ENCODE assay signal across 38 cellular contexts in genomic region chr5:62090953-62091352, GRCh38.
"Had no signal": no experiment of that assay in that cellular context is flagged by ENCODE, and none has a peak within 500 bp of the region (broad histone marks: within the 10 kb centered on the region; RNA-seq: fewer than 3 reads in every experiment).

No MANE protein-coding gene starts in this region.

- H3K36me3 Mint-ChIP-seq: activated CD8-positive, alpha-beta memory T cell treated with anti-CD3 and anti-CD28 coated beads, Interleukin-2, amount 10 ng/mL, durations not matched to agents 7 days and 5 days; activated naive CD4-positive, alpha-beta T cell treated with anti-CD3 and anti-CD28 coated beads, Interleukin-2, amount 50 U/mL, for 72 hours; activated naive CD8-positive, alpha-beta T cell treated with anti-CD3 and anti-CD28 coated beads for 36 hours had no signal

- DNase-seq: activated CD4-positive, alpha-beta memory T cell treated with anti-CD3 and anti-CD28 coated beads, Interleukin-2, amount 10 ng/mL, durations not matched to agents 7 days and 5 days; activated CD4-positive, alpha-beta T cell treated with anti-CD3 and anti-CD28 coated beads for 1 hour; activated CD4-positive, alpha-beta T cell treated with anti-CD3 and anti-CD28 coated beads for 36 hours; activated CD4-positive, alpha-beta T cell treated with anti-CD3 and anti-CD28 coated beads for 48 hours; activated CD4-positive, alpha-beta T cell treated with anti-CD3 and anti-CD28 coated beads, Interleukin-2, amount 10 ng/mL, durations not matched to agents 7 days and 5 days; activated CD4-positive, alpha-beta T cell treated with anti-CD3 and anti-CD28 coated beads, Interleukin-2, amount 50 U/mL, for 48 hours; activated CD4-positive, CD25-positive, alpha-beta regulatory T cell; activated CD8-positive, alpha-beta memory T cell treated with anti-CD3 and anti-CD28 coated beads for 24 hours; activated CD8-positive, alpha-beta memory T cell treated with anti-CD3 and anti-CD28 coated beads, Interleukin-2, amount 10 ng/mL, durations not matched to agents 7 days and 5 days; activated CD8-positive, alpha-beta memory T cell treated with anti-CD3 and anti-CD28 coated beads, Interleukin-2, amount 50 U/mL, for 48 hours; activated CD8-positive, alpha-beta T cell treated with anti-CD3 and anti-CD28 coated beads, Interleukin-2, amount 10 ng/mL, durations not matched to agents 7 days and 5 days; activated effector memory CD4-positive, alpha-beta T cell treated with anti-CD3 and anti-CD28 coated beads, Interleukin-2, amount 50 U/mL, for 16 hours; activated gamma-delta T cell treated with Interleukin-2 at 50 U/mL for 16 hours; activated naive CD4-positive, alpha-beta T cell; activated naive CD4-positive, alpha-beta T cell treated with anti-CD3 and anti-CD28 coated beads for 36 hours; activated naive CD4-positive, alpha-beta T cell treated with anti-CD3 and anti-CD28 coated beads, Interleukin-2, amount 50 U/mL, for 16 hours; activated naive CD8-positive, alpha-beta T cell treated with anti-CD3 and anti-CD28 coated beads for 36 hours; activated T-cell treated with anti-CD3 and anti-CD28 coated beads, Interleukin-2, amount 50 U/mL, for 24 hours; activated T-cell treated with anti-CD3 and anti-CD28 coated beads, Interleukin-2, amount 50 U/mL, for 72 hours; adrenal gland; amniotic stem cell; aorta; body of pancreas; brain microvascular endothelial cell; central memory CD4-positive, alpha-beta T cell; T-helper 1 cell; T-helper 2 cell; T-helper 9 cell had no signal

- H3K27me3 ChIP-seq: adrenal gland, body of pancreas, brain microvascular endothelial cell, breast epithelium had no signal

- H3K4me1 Mint-ChIP-seq: activated CD4-positive, alpha-beta memory T cell treated with anti-CD3 and anti-CD28 coated beads, Interleukin-2, amount 10 ng/mL, durations not matched to agents 7 days and 5 days had no signal

- H3K9me3 Mint-ChIP-seq: activated CD4-positive, alpha-beta memory T cell treated with anti-CD3 and anti-CD28 coated beads, Interleukin-2, amount 10 ng/mL, durations not matched to agents 7 days and 5 days; activated CD4-positive, alpha-beta T cell treated with anti-CD3 and anti-CD28 coated beads, Interleukin-2, amount 10 ng/mL, durations not matched to agents 7 days and 5 days; activated naive CD4-positive, alpha-beta T cell treated with anti-CD3 and anti-CD28 coated beads for 36 hours; activated naive CD4-positive, alpha-beta T cell treated with anti-CD3 and anti-CD28 coated beads, Interleukin-2, amount 50 U/mL, for 72 hours; activated naive CD8-positive, alpha-beta T cell treated with anti-CD3 and anti-CD28 coated beads for 36 hours; activated T-cell treated with anti-CD3 and anti-CD28 coated beads, Interleukin-2, amount 50 U/mL, for 24 hours; activated T-cell treated with anti-CD3 and anti-CD28 coated beads, Interleukin-2, amount 50 U/mL, for 72 hours; activated T-helper 1 cell treated with anti-CD3 and anti-CD28 coated beads, Interleukin-12 subunit alpha, Interleukin-12 subunit beta, Interleukin-2, Interleukin-4 antibody, amounts not matched to agents 30 ng/mL and 10 ng/mL and 1 ng/mL, durations not matched to agents 14 hours and 24 hours and 36 hours; activated T-helper 17 cell treated with anti-CD3 and anti-CD28 coated beads, Interleukin-2, amount 50 U/mL, for 72 hours; T-helper 1 cell treated with Interleukin-12 subunit alpha and Interleukin-12 subunit beta and Interleukin-4 antibody, amounts not matched to agents 30 μg/mL and 1 μg/mL, for 36 hours; T-helper 2 cell treated with Interferon-gamma antibody and Interleukin-4, amounts not matched to agents 5 μg/mL and 100 μg/mL, for 36 hours had no signal

- H3K4me3 ChIP-seq: adrenal gland, body of pancreas, breast epithelium had no signal

- FAIRE-seq: astrocyte, TTC549 had no signal

- H3K4me3 Mint-ChIP-seq: activated CD4-positive, alpha-beta memory T cell treated with anti-CD3 and anti-CD28 coated beads, Interleukin-2, amount 10 ng/mL, durations not matched to agents 7 days and 5 days; activated CD4-positive, alpha-beta T cell treated with anti-CD3 and anti-CD28 coated beads for 36 hours; activated CD4-positive, alpha-beta T cell treated with anti-CD3 and anti-CD28 coated beads, Interleukin-2, amount 10 ng/mL, durations not matched to agents 7 days and 5 days; activated CD8-positive, alpha-beta memory T cell treated with anti-CD3 and anti-CD28 coated beads, Interleukin-2, amount 10 ng/mL, durations not matched to agents 7 days and 5 days; activated CD8-positive, alpha-beta T cell treated with anti-CD3 and anti-CD28 coated beads, Interleukin-2, amount 10 ng/mL, durations not matched to agents 7 days and 5 days; activated naive CD4-positive, alpha-beta T cell treated with anti-CD3 and anti-CD28 coated beads for 36 hours; activated naive CD8-positive, alpha-beta T cell treated with anti-CD3 and anti-CD28 coated beads for 36 hours; activated T-cell treated with anti-CD3 and anti-CD28 coated beads, Interleukin-2, amount 50 U/mL, for 24 hours; activated T-cell treated with anti-CD3 and anti-CD28 coated beads, Interleukin-2, amount 50 U/mL, for 72 hours; activated T-helper 1 cell treated with anti-CD3 and anti-CD28 coated beads, Interleukin-12 subunit alpha, Interleukin-12 subunit beta, Interleukin-2, Interleukin-4 antibody, amounts not matched to agents 30 ng/mL and 10 ng/mL and 1 ng/mL, durations not matched to agents 14 hours and 24 hours and 36 hours; activated T-helper 17 cell treated with anti-CD3 and anti-CD28 coated beads, Interleukin-2, amount 50 U/mL, for 72 hours; T-helper 1 cell treated with Interleukin-12 subunit alpha and Interleukin-12 subunit beta and Interleukin-4 antibody, amounts not matched to agents 30 μg/mL and 1 μg/mL, for 36 hours; T-helper 2 cell treated with Interferon-gamma antibody and Interleukin-4, amounts not matched to agents 5 μg/mL and 100 μg/mL, for 36 hours had no signal

- H3K4me1 ChIP-seq: body of pancreas, breast epithelium had no signal

- H3K36me3 ChIP-seq: adrenal gland, brain microvascular endothelial cell, breast epithelium had no signal

- H3K9me3 ChIP-seq: adrenal gland, body of pancreas, breast epithelium had no signal

- H3K27ac ChIP-seq: adrenal gland, body of pancreas, brain microvascular endothelial cell, breast epithelium, VCaP had no signal

- H3K27me3 Mint-ChIP-seq: activated CD4-positive, alpha-beta memory T cell treated with anti-CD3 and anti-CD28 coated beads, Interleukin-2, amount 10 ng/mL, durations not matched to agents 7 days and 5 days; activated naive CD8-positive, alpha-beta T cell treated with anti-CD3 and anti-CD28 coated beads for 36 hours had no signal

- ATAC-seq: activated CD4-positive, alpha-beta T cell treated with anti-CD3 and anti-CD28 coated beads for 36 hours; activated CD4-positive, CD25-positive, alpha-beta regulatory T cell treated with anti-CD3 and anti-CD28 coated beads, Interleukin-2, amount 50 U/mL, for 24 hours; activated CD8-positive, alpha-beta memory T cell treated with anti-CD3 and anti-CD28 coated beads, Interleukin-2, amount 10 ng/mL, durations not matched to agents 7 days and 5 days; activated CD8-positive, alpha-beta T cell treated with anti-CD3 and anti-CD28 coated beads, Interleukin-2, amount 10 ng/mL, durations not matched to agents 7 days and 5 days; activated naive CD4-positive, alpha-beta T cell treated with anti-CD3 and anti-CD28 coated beads, Interleukin-2, amount 50 U/mL, for 72 hours; activated T-cell treated with anti-CD3 and anti-CD28 coated beads, Interleukin-2, amount 50 U/mL, for 72 hours; activated T-helper 17 cell treated with anti-CD3 and anti-CD28 coated beads, Interleukin-2, amount 50 U/mL, for 72 hours; body of pancreas had no signal

- H3K27ac Mint-ChIP-seq: activated CD4-positive, alpha-beta memory T cell treated with anti-CD3 and anti-CD28 coated beads, Interleukin-2, amount 10 ng/mL, durations not matched to agents 7 days and 5 days; activated CD4-positive, alpha-beta T cell treated with anti-CD3 and anti-CD28 coated beads for 36 hours; activated CD4-positive, alpha-beta T cell treated with anti-CD3 and anti-CD28 coated beads, Interleukin-2, amount 10 ng/mL, durations not matched to agents 7 days and 5 days; activated CD8-positive, alpha-beta memory T cell treated with anti-CD3 and anti-CD28 coated beads, Interleukin-2, amount 10 ng/mL, durations not matched to agents 7 days and 5 days; activated CD8-positive, alpha-beta T cell treated with anti-CD3 and anti-CD28 coated beads, Interleukin-2, amount 10 ng/mL, durations not matched to agents 7 days and 5 days; activated naive CD4-positive, alpha-beta T cell treated with anti-CD3 and anti-CD28 coated beads for 36 hours; activated naive CD4-positive, alpha-beta T cell treated with anti-CD3 and anti-CD28 coated beads, Interleukin-2, amount 50 U/mL, for 72 hours; activated naive CD8-positive, alpha-beta T cell treated with anti-CD3 and anti-CD28 coated beads for 36 hours; activated T-cell treated with anti-CD3 and anti-CD28 coated beads, Interleukin-2, amount 50 U/mL, for 24 hours; activated T-cell treated with anti-CD3 and anti-CD28 coated beads, Interleukin-2, amount 50 U/mL, for 72 hours; activated T-helper 1 cell treated with anti-CD3 and anti-CD28 coated beads, Interleukin-12 subunit alpha, Interleukin-12 subunit beta, Interleukin-2, Interleukin-4 antibody, amounts not matched to agents 30 ng/mL and 10 ng/mL and 1 ng/mL, durations not matched to agents 14 hours and 24 hours and 36 hours; activated T-helper 17 cell treated with anti-CD3 and anti-CD28 coated beads, Interleukin-2, amount 50 U/mL, for 72 hours; T-helper 1 cell treated with Interleukin-12 subunit alpha and Interleukin-12 subunit beta and Interleukin-4 antibody, amounts not matched to agents 30 μg/mL and 1 μg/mL, for 36 hours; T-helper 2 cell treated with Interferon-gamma antibody and Interleukin-4, amounts not matched to agents 5 μg/mL and 100 μg/mL, for 36 hours had no signal
